In the genomic region with DNA sequence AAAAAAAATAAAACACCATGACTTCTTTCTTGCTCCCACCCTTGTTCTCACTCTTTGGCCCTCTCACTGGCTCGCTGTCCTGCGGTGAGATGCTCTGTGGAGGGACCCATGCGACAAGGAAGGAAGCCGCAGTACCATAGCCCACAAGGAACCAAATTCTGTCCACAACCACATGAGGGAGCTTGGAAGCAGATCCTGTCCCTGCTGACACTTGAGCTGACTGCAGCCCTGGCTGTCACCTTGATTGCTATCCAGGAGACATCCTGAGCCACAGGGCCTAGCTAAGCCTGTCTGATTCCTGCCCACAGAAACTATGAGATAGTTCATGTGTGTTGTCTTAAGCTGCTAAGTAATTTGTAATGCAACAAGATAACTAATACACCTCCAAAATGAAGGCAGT, we compare ENCODE assay signal across 7 cellular contexts.
DNase-seq lines count a peak whose midpoint lies in the region; ATAC-seq lines count a peak whose summit lies in the region.

No MANE protein-coding gene starts in this region.

- peak; percentile 57 for DNase-seq in DMS53 treated with DMSO at 0.1 percent for 48 hours (lab: John Stamatoyannopoulos, UW; ENCODE audit: unreplicated experiment)
- DNase-seq in HuH-7 (ENCODE audit: low spot score) = peak; percentile 51
- DNase-seq in adipocyte (ENCODE audit: low read depth) = peak; percentile 50
- DNase-seq in iris pigment epithelial cell (ENCODE audit: low read depth) = peak; percentile 32
- DNase-seq in retina = no peak

- no peaks in the 10 kb centered on the region for H3K27me3 ChIP-seq in adipocyte (replicated peaks; ENCODE audit: control insufficient read depth, insufficient read depth, low read length)

- H3K4me1 ChIP-seq in adipocyte (ENCODE audit: control insufficient read depth, insufficient read depth, low read length) = peaks cover 26% of the 10 kb centered on the region

- ATAC-seq in HG02678 (IDR thresholded peaks at IDR 0.05; ENCODE audit: unreplicated experiment) (no peak), GM18867 (IDR thresholded peaks at IDR 0.05; ENCODE audit: unreplicated experiment) (no peak)

- H3K36me3 ChIP-seq in adipocyte (ENCODE audit: control insufficient read depth, insufficient read depth, low read length, severe bottlenecking) = no peaks in the 10 kb centered on the region

- no peaks in the 10 kb centered on the region for H3K9me3 ChIP-seq in adipocyte (ENCODE audit: control insufficient read depth, low read length)

- no peak overlapping the region for H3K9ac ChIP-seq in adipocyte (ENCODE audit: low read length)

- no peak overlapping the region for H3K4me3 ChIP-seq in adipocyte (ENCODE audit: low read length)
